8 cellular contexts compared by ENCODE assay signal in the genomic region with DNA sequence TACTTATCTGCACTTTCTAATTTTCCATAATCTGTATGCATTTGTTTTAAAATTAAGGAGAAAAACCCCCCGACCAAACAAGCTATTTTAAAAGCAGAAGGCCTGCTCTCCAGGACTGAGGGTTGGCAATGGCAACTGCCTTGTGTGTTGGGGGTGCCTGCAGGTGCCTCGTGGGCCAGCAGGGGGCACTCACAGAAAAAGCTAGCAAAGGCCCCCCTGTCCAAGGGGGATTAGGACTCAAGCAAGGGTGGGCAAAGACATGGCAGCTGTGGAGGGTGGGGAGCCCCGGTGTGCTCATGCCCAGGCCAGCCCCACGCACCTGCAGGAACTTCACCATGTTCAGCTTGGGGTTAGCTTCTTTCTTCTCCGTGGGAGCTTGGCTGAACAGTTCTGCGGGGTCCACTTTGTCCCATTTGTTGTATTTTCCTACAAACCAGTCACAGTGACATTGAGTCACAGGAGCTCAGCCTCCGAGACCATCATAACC. TPM values are rescaled to one million over a fixed set of nuclear protein-coding genes. Genes with fewer than 3 reads are reported as not detected.
DNase-seq lines count a peak whose midpoint lies in the region; ATAC-seq and TF ChIP-seq lines count a peak whose summit lies in the region.

No MANE protein-coding gene starts in this region.

- H4K8ac ChIP-seq in IMR-90 (ENCODE audit: low read depth in 2 of 2, low read length in 2 of 2) = no peak overlapping the region

- CTCF ChIA-PET in CD8-positive, alpha-beta T cell (lab: Charles Lee) = interaction anchor here (0.6 to 2.2 kb wide), 17 partner anchors 7 to 60 kb away, joined by 3 to 15 read pairs (median 4); a partner anchor contains a TSS
- CTCF ChIA-PET in IMR-90 (lab: Yijun Ruan, JAX) = interaction anchor here (0.6 to 1.3 kb wide), 8 partner anchors 9 to 234 kb away, joined by 3 to 7 read pairs (median 3); a partner anchor contains a TSS
- CTCF ChIA-PET in activated CD4-positive, alpha-beta T cell treated with anti-CD3 and anti-CD28 coated beads, Interleukin-2, amount 10 ng/mL, durations not matched to agents 7 days and 5 days (lab: Charles Lee) = interaction anchor here (0.8 to 2.7 kb wide), 9 partner anchors 9 to 37 kb away, joined by 3 to 20 read pairs (median 4); a partner anchor contains a TSS

- H2BK120ac ChIP-seq in IMR-90 (ENCODE audit: low read depth, low read length) = no peak overlapping the region

- H3K9ac ChIP-seq in IMR-90 (ENCODE audit: low read depth, low read length) = no peak overlapping the region

- POLR2A ChIA-PET in CD8-positive, alpha-beta T cell (lab: Charles Lee) = interaction anchor here (0.6 to 1.3 kb wide), 3 partner anchors 10 to 746 kb away, joined by 3 to 6 read pairs (median 3); a partner anchor contains a TSS
- POLR2A ChIA-PET in IMR-90 (lab: Charles Lee; ENCODE audit: unreplicated experiment) = no interaction called here
- POLR2A ChIA-PET in activated CD4-positive, alpha-beta T cell treated with anti-CD3 and anti-CD28 coated beads, Interleukin-2, amount 10 ng/mL, durations not matched to agents 7 days and 5 days (lab: Charles Lee) = interaction anchor here (1.2 kb wide), 1 partner anchor 9 kb away, joined by 3 read pairs; no protein-coding TSS in a partner anchor

- peak; percentile 29 to 65 (median 50) for DNase-seq in CD8-positive, alpha-beta T cell
- DNase-seq in IMR-90 (peak; percentile 23), natural killer cell (peak; percentile 42), GOT3 (lab: John Stamatoyannopoulos, UW) (no peak), NCI-H526 treated with DMSO at 0.1 percent for 48 hours (lab: John Stamatoyannopoulos, UW) (no peak)
- peak; percentile 52 for DNase-seq in activated CD4-positive, alpha-beta T cell treated with anti-CD3 and anti-CD28 coated beads, Interleukin-2, amount 10 ng/mL, durations not matched to agents 7 days and 5 days
- peak in 2 of 3 donors; percentile 18 to 26 for DNase-seq in effector memory CD4-positive, alpha-beta T cell

- H3K27ac Mint-ChIP-seq in CD8-positive, alpha-beta T cell = no peak overlapping the region
- no peak overlapping the region for H3K27ac Mint-ChIP-seq in activated CD4-positive, alpha-beta T cell treated with anti-CD3 and anti-CD28 coated beads, Interleukin-2, amount 10 ng/mL, durations not matched to agents 7 days and 5 days
- no peak overlapping the region for H3K27ac Mint-ChIP-seq in natural killer cell

- TF ChIP-seq POLR2A in IMR-90 (IDR thresholded peaks at IDR 0.05; ENCODE audit: low read depth, low read length) = no peak

- H3K4me3 Mint-ChIP-seq in CD8-positive, alpha-beta T cell = no peak overlapping the region
- H3K4me3 Mint-ChIP-seq in activated CD4-positive, alpha-beta T cell treated with anti-CD3 and anti-CD28 coated beads, Interleukin-2, amount 10 ng/mL, durations not matched to agents 7 days and 5 days = no peak overlapping the region
- H3K4me3 Mint-ChIP-seq in natural killer cell = no peak overlapping the region

- no peak overlapping the region for H2BK5ac ChIP-seq in IMR-90 (ENCODE audit: low read depth, low read length, poor library complexity, severe bottlenecking)

- no peak overlapping the region for H3K27ac ChIP-seq in CD8-positive, alpha-beta T cell (ENCODE audit: low read depth, low read length)
- H3K27ac ChIP-seq in IMR-90 (ENCODE audit: insufficient read depth, low read length) = no peak overlapping the region
- H3K27ac ChIP-seq in effector memory CD4-positive, alpha-beta T cell (ENCODE audit: insufficient read depth, low read length, poor library complexity, severe bottlenecking) = no peak overlapping the region

- H3K4me3 ChIP-seq in CD8-positive, alpha-beta T cell (ENCODE audit: low read depth, low read length) = no peak overlapping the region
- H3K4me3 ChIP-seq in IMR-90 (ENCODE audit: insufficient read depth, low read depth, low read length) = no peak overlapping the region
- no peak overlapping the region for H3K4me3 ChIP-seq in effector memory CD4-positive, alpha-beta T cell (ENCODE audit: insufficient read depth, low read depth, low read length, poor library complexity, severe bottlenecking)

- ATAC-seq in CD8-positive, alpha-beta T cell = peak; percentile 85
- ATAC-seq in IMR-90 (ENCODE audit: low read depth) (peak; percentile 88), natural killer cell (peak; percentile 53 to 84 (median 74)), HG02571 (IDR thresholded peaks at IDR 0.05; ENCODE audit: unreplicated experiment) (no peak)

- no peak overlapping the region for H3K56ac ChIP-seq in IMR-90 (ENCODE audit: extremely low read depth, insufficient read depth, low read length)

- H2AFZ ChIP-seq in IMR-90 (replicated peaks; ENCODE audit: low read length, poor library complexity) = no peak overlapping the region

- H3K9me3 Mint-ChIP-seq in CD8-positive, alpha-beta T cell = no peaks in the 10 kb centered on the region
- no peaks in the 10 kb centered on the region for H3K9me3 Mint-ChIP-seq in activated CD4-positive, alpha-beta T cell treated with anti-CD3 and anti-CD28 coated beads, Interleukin-2, amount 10 ng/mL, durations not matched to agents 7 days and 5 days
- H3K9me3 Mint-ChIP-seq in natural killer cell = no peaks in the 10 kb centered on the region

- no peak overlapping the region for H2BK20ac ChIP-seq in IMR-90 (ENCODE audit: low read depth, low read length)

- peaks cover 73% of the 10 kb centered on the region for H3K36me3 Mint-ChIP-seq in CD8-positive, alpha-beta T cell
- H3K36me3 Mint-ChIP-seq in activated CD4-positive, alpha-beta T cell treated with anti-CD3 and anti-CD28 coated beads, Interleukin-2, amount 10 ng/mL, durations not matched to agents 7 days and 5 days (ENCODE audit: low read depth) = peaks cover 20% of the 10 kb centered on the region
- peaks cover 8% of the 10 kb centered on the region for H3K36me3 Mint-ChIP-seq in natural killer cell

- in situ Hi-C loops in IMR-90 (cut with MboI; ENCODE audit: low sequenced_read_pairs) = no loop called here

- H3K18ac ChIP-seq in IMR-90 (ENCODE audit: low read depth, low read length) = no peak overlapping the region

- H3K4me2 ChIP-seq in IMR-90 (ENCODE audit: low read depth, low read length) = no peak overlapping the region

- peak overlapping the region; percentile 13 for H2AK9ac ChIP-seq in IMR-90 (replicated peaks; ENCODE audit: low read depth, low read length, poor library complexity)

- H3K4me1 ChIP-seq in CD8-positive, alpha-beta T cell (ENCODE audit: insufficient read depth, low read length) = no peaks in the 10 kb centered on the region
- H3K4me1 ChIP-seq in IMR-90 (ENCODE audit: control insufficient read depth, insufficient read depth, low read length) = no peaks in the 10 kb centered on the region
- H3K4me1 ChIP-seq in effector memory CD4-positive, alpha-beta T cell (ENCODE audit: control insufficient read depth, insufficient read depth, low read length, poor library complexity, severe bottlenecking) = no peaks in the 10 kb centered on the region

- H3K9me3 ChIP-seq in CD8-positive, alpha-beta T cell (ENCODE audit: low read length) = no peaks in the 10 kb centered on the region
- H3K9me3 ChIP-seq in IMR-90 (ENCODE audit: control insufficient read depth, insufficient read depth, low read length) = no peaks in the 10 kb centered on the region
- no peaks in the 10 kb centered on the region for H3K9me3 ChIP-seq in effector memory CD4-positive, alpha-beta T cell (ENCODE audit: control insufficient read depth, low read length)

- H2AK5ac ChIP-seq in IMR-90 (ENCODE audit: low read depth, low read length) = no peak overlapping the region

- H3K4ac ChIP-seq in IMR-90 (ENCODE audit: low read depth, low read length) = no peak overlapping the region

- H3K23ac ChIP-seq in IMR-90 (ENCODE audit: low read depth, low read length) = no peak overlapping the region

- peak; percentile 39; the same call in 1 of the 2 replicates for TF ChIP-seq RAD21 in IMR-90 (IDR thresholded peaks at IDR 0.05; ENCODE audit: low read length)

- BruUV-seq in IMR-90 (replicated peaks; lab: Mats Ljungman, UMichigan) = no TSS peak

- H3K9me1 ChIP-seq in IMR-90 (ENCODE audit: insufficient read depth, low read length) = peaks cover 4% of the 10 kb centered on the region; the same call in 1 of the 2 replicates

- peaks cover 60% of the 10 kb centered on the region for H3K36me3 ChIP-seq in CD8-positive, alpha-beta T cell (ENCODE audit: insufficient read depth, low read length)
- H3K36me3 ChIP-seq in IMR-90 (ENCODE audit: control insufficient read depth, insufficient read depth, low read length) = peaks cover 70% of the 10 kb centered on the region
- peaks cover 73% of the 10 kb centered on the region for H3K36me3 ChIP-seq in effector memory CD4-positive, alpha-beta T cell (ENCODE audit: control insufficient read depth, insufficient read depth, low read length)

- peak; percentile 94 for TF ChIP-seq CTCF in CD8-positive, alpha-beta T cell (IDR thresholded peaks at IDR 0.05)
- TF ChIP-seq CTCF in IMR-90 (conservative IDR thresholded peaks at IDR 0.05; ENCODE audit: low read depth, low read length) (peak; percentile 61), natural killer cell (IDR thresholded peaks at IDR 0.05) (peak; percentile 78)

- no peaks in the 10 kb centered on the region for H3K27me3 ChIP-seq in CD8-positive, alpha-beta T cell (ENCODE audit: insufficient read depth, low read length)
- no peaks in the 10 kb centered on the region for H3K27me3 ChIP-seq in IMR-90 (ENCODE audit: control insufficient read depth, insufficient read depth, low read length)
- H3K27me3 ChIP-seq in effector memory CD4-positive, alpha-beta T cell (replicated peaks; ENCODE audit: control insufficient read depth, insufficient read depth, low read length, poor library complexity, severe bottlenecking) = no peaks in the 10 kb centered on the region

- H3K14ac ChIP-seq in IMR-90 (replicated peaks; ENCODE audit: low read depth, low read length) = no peak overlapping the region

- 80% methylated on average over 1 of the region's 7 CpGs; no CpG with 5 or more reads in 1 of the 2 experiments for WGBS in IMR-90 (ENCODE audit: extremely low coverage in 2 of 2, insufficient read length in 1 of 2), 2 experiments

- no peaks in the 10 kb centered on the region for H3K27me3 Mint-ChIP-seq in CD8-positive, alpha-beta T cell (ENCODE audit: low read depth)
- H3K27me3 Mint-ChIP-seq in activated CD4-positive, alpha-beta T cell treated with anti-CD3 and anti-CD28 coated beads, Interleukin-2, amount 10 ng/mL, durations not matched to agents 7 days and 5 days = no peaks in the 10 kb centered on the region
- H3K27me3 Mint-ChIP-seq in natural killer cell (ENCODE audit: low read depth in 2 of 2) = no peaks in the 10 kb centered on the region

- dilution Hi-C loops in IMR-90 (cut with HindIII; ENCODE audit: low sequenced_read_pairs, unreplicated experiment) = no loop called here

- intact Hi-C loops in CD8-positive, alpha-beta T cell (cut with DNase I, micrococcal nuclease) = no loop called here
- intact Hi-C loops in IMR-90 (cut with micrococcal nuclease) (no loop called here), natural killer cell (cut with micrococcal nuclease) (no loop called here)

- H2BK15ac ChIP-seq in IMR-90 (ENCODE audit: low read depth, low read length) = no peak overlapping the region

- H4K91ac ChIP-seq in IMR-90 (ENCODE audit: insufficient read depth, low read depth, low read length) = no peak overlapping the region

- peaks cover 24% of the 10 kb centered on the region for H4K20me1 ChIP-seq in IMR-90 (ENCODE audit: insufficient read depth, low read length)

- H3K79me1 ChIP-seq in IMR-90 (ENCODE audit: low read depth in 1 of 2, low read length in 2 of 2) = peaks cover 24 to 41% of the 10 kb centered on the region in 2 experiments

- no peak overlapping the region for H4K5ac ChIP-seq in IMR-90 (ENCODE audit: low read depth, low read length)

- peaks cover 13% of the 10 kb centered on the region for H3K4me1 Mint-ChIP-seq in CD8-positive, alpha-beta T cell (ENCODE audit: low read depth)
- H3K4me1 Mint-ChIP-seq in activated CD4-positive, alpha-beta T cell treated with anti-CD3 and anti-CD28 coated beads, Interleukin-2, amount 10 ng/mL, durations not matched to agents 7 days and 5 days = no peaks in the 10 kb centered on the region
- peaks cover 18 to 22% of the 10 kb centered on the region in 2 donors for H3K4me1 Mint-ChIP-seq in natural killer cell

RNA-seq across cellular contexts. Expression of a gene that starts 10.3 kb away (rescaled TPM):
- 10 to 100 TPM; 71.4 to 74.3 TPM for total RNA-seq in CD8-positive, alpha-beta T cell
- total RNA-seq in IMR-90 (2012; rRNA removed) = 19.7 and 23.5 TPM in 2 replicates
- 21.8 and 23.0 TPM in 2 replicates for polyA plus RNA-seq in IMR-90 (2012; rRNA removed)
- 7.9 and 10.6 TPM in 2 replicates for polyA plus RNA-seq in IMR-90 (2012; cell fraction: cytosol; rRNA removed)
- polyA plus RNA-seq in IMR-90 (2012; cell fraction: nucleus; rRNA removed; ENCODE audit: low replicate concordance) = 57.4 and 109 TPM in 2 replicates
- total RNA-seq in activated CD4-positive, alpha-beta T cell treated with anti-CD3 and anti-CD28 coated beads, Interleukin-2, amount 10 ng/mL, durations not matched to agents 7 days and 5 days = 10 to 100 TPM; 45.6 to 51.6 TPM
- total RNA-seq in natural killer cell = 10 to 100 TPM; 45.8 to 66.0 (median 62.7) TPM

RNA-seq across cellular contexts. Expression of a gene that starts 19.7 kb away (rescaled TPM):
- total RNA-seq in CD8-positive, alpha-beta T cell = 10 to 100 TPM; 12.7 to 13.5 TPM
- total RNA-seq in IMR-90 (2012; rRNA removed) (20.8 and 25.0 TPM in 2 replicates), natural killer cell (10 to 100 TPM; 25.1 to 30.3 (median 25.5) TPM)
- polyA plus RNA-seq in IMR-90 (2012; rRNA removed) = 30.3 and 34.0 TPM in 2 replicates
- polyA plus RNA-seq in IMR-90 (2012; cell fraction: cytosol; rRNA removed) = 23.8 and 28.1 TPM in 2 replicates
- 59.4 and 83.4 TPM in 2 replicates for polyA plus RNA-seq in IMR-90 (2012; cell fraction: nucleus; rRNA removed; ENCODE audit: low replicate concordance)
- total RNA-seq in activated CD4-positive, alpha-beta T cell treated with anti-CD3 and anti-CD28 coated beads, Interleukin-2, amount 10 ng/mL, durations not matched to agents 7 days and 5 days = 10 to 100 TPM; 15.1 to 20.4 TPM

Comparison
In these comparisons a context has a peak if more than half of its experiments do, and no peak if none do; other contexts are left out.
1. DNase-seq: peak in CD8-positive, alpha-beta T cell (7 of 7), IMR-90 (single experiment), activated CD4-positive, alpha-beta T cell treated with anti-CD3 and anti-CD28 coated beads, Interleukin-2, amount 10 ng/mL, durations not matched to agents 7 days and 5 days (single experiment), effector memory CD4-positive, alpha-beta T cell (2 of 3) and natural killer cell (single experiment); none in GOT3 (single experiment) and NCI-H526 treated with DMSO at 0.1 percent for 48 hours (single experiment).
2. Peak in every context shown above with its lines, with median percentiles within 50 percentile points of each other: CTCF ChIP-seq.